8 cellular contexts compared by ENCODE assay signal in the genomic region with DNA sequence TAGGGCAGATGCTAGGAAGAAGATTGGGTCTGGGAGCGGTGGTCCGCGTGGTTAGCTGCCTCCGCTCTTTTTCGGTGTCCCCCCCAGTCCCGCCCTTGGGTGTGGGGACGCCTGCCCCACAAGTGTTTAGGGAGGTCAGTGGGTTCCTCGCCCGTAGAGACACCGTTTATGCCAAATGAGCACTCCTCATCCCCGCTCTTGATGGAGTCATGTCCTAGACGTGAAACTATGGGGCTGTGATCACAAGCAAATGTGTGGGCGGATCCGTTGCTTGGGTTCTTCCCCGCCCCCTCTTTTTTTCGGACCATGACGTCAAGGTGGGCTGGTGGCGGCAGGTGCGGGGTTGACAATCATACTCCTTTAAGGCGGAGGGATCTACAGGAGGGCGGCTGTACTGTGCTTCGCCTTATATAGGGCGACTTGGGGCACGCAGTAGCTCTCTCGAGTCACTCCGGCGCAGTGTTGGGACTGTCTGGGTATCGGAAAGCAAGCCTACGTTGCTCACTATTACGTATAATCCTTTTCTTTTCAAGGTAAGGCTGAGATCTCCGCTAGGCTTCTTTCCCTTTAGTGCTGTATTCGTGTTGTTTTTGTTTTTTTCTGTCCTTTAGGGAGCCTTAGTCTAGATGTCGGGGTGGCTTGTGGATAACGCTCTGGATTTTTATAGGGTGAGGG. TPM values are rescaled to one million over a fixed set of nuclear protein-coding genes. Genes with fewer than 3 reads are reported as not detected.
A peak's percentile ranks its signal among the peaks of the same experiment; 100 is the strongest.
DNase-seq lines count a peak whose midpoint lies in the region; ATAC-seq and TF ChIP-seq lines count a peak whose summit lies in the region.

Gene HSP90AB1, plus strand, starts transcription at position 439 of the 675 bp plus-strand sequence. CDS start 1,529 bp downstream, outside the sequence.

- H3K9me2 ChIP-seq in PC-9 (ENCODE audit: insufficient read depth): no peaks in the 10 kb centered on the region

- ATAC-seq in GM21723 (IDR thresholded peaks at IDR 0.05; ENCODE audit: unreplicated experiment) (peak; percentile 67), esophagus mucosa (peak; percentile 95)
- ATAC-seq in activated T-cell treated with anti-CD3 and anti-CD28 coated beads, Interleukin-2, amount 50 U/mL, for 4 hours: peak; percentile 75 to 77

- peaks cover 52% of the 10 kb centered on the region for H3F3A ChIP-seq in PC-9 (ENCODE audit: insufficient read depth, low read depth)

- H3K27me3 Mint-ChIP-seq in activated T-cell treated with anti-CD3 and anti-CD28 coated beads, Interleukin-2, amount 50 U/mL, for 4 hours (ENCODE audit: low read depth): no peaks in the 10 kb centered on the region

- peak within 1 kb of the TSS; percentile 94 for H3K27ac ChIP-seq in PC-9
- H3K27ac ChIP-seq in muscle layer of duodenum (ENCODE audit: low read length): peak within 1 kb of the TSS; percentile 100

- no peak for TF ChIP-seq CTCF in PC-9 (conservative IDR thresholded peaks at IDR 0.05)

- H2AFZ ChIP-seq in PC-9: peak within 1 kb of the TSS; percentile 93

- DNase-seq in DMS79 (lab: John Stamatoyannopoulos, UW): peak; percentile 96
- DNase-seq in KBM-7: peak; percentile 99
- DNase-seq in PC-9: peak; percentile 94 to 97
- peak; percentile 97 for DNase-seq in activated T-cell treated with anti-CD3 and anti-CD28 coated beads, Interleukin-2, amount 50 U/mL, for 4 hours
- peak; percentile 85 for DNase-seq in stimulated activated CD8-positive, alpha-beta memory T cell treated with anti-CD3 and anti-CD28 coated beads, Interleukin-7, amount 100 ng/mL, for 24 hours (ENCODE audit: low read depth)

- POLR2A ChIA-PET in PC-9 (lab: Charles Lee; ENCODE audit: unreplicated experiment): interaction anchor here (0.5 to 1.2 kb wide), 8 partner anchors 9 to 810 kb away, joined by 3 to 17 read pairs (median 7); partner anchors contain the start of gene GTPBP2

- in situ Hi-C loops in KBM-7 (cut with MboI; ENCODE audit: low pct_unique_long_range_greater_than_20kb, low sequenced_read_pairs): no loop called here

- no peaks in the 10 kb centered on the region for H3K9me3 Mint-ChIP-seq in activated T-cell treated with anti-CD3 and anti-CD28 coated beads, Interleukin-2, amount 50 U/mL, for 4 hours

- H3K4me2 ChIP-seq in PC-9: peak within 1 kb of the TSS; percentile 97

- CTCF ChIA-PET in PC-9 (lab: Charles Lee): interaction anchor here (0.6 to 0.9 kb wide), 3 partner anchors 11 to 677 kb away, joined by 3 to 23 read pairs (median 4); no protein-coding TSS in a partner anchor

- peaks cover 47% of the 10 kb centered on the region for H4K20me1 ChIP-seq in PC-9 (ENCODE audit: insufficient read depth)

- H3K27me3 ChIP-seq in PC-9 (ENCODE audit: insufficient read depth, low read depth) (no peaks in the 10 kb centered on the region), muscle layer of duodenum (ENCODE audit: low read depth, low read length) (no peaks in the 10 kb centered on the region)

- H3K9me3 ChIP-seq in PC-9 (ENCODE audit: insufficient read depth, low read depth) (no peaks in the 10 kb centered on the region), muscle layer of duodenum (ENCODE audit: control insufficient read depth in 1 of 2, low read length in 2 of 2) (no peaks in the 10 kb centered on the region)

- H3K4me1 ChIP-seq in PC-9 (replicated peaks; ENCODE audit: insufficient read depth) (peaks cover 35% of the 10 kb centered on the region), muscle layer of duodenum (ENCODE audit: control insufficient read depth in 1 of 2, insufficient read depth in 2 of 2, low read length in 2 of 2) (peaks cover 4 to 24% of the 10 kb centered on the region in 2 donors)

- H3K4me3 Mint-ChIP-seq in activated T-cell treated with anti-CD3 and anti-CD28 coated beads, Interleukin-2, amount 50 U/mL, for 4 hours: peak within 1 kb of the TSS; percentile 99

- H3K36me3 ChIP-seq in PC-9 (ENCODE audit: low read depth) (peaks cover 42% of the 10 kb centered on the region), muscle layer of duodenum (ENCODE audit: control insufficient read depth in 1 of 2, insufficient read depth in 2 of 2, low read length in 2 of 2) (peaks cover 32 to 39% of the 10 kb centered on the region in 2 donors)

- peak within 1 kb of the TSS; percentile 98 for H3K4me3 ChIP-seq in PC-9
- H3K4me3 ChIP-seq in muscle layer of duodenum (ENCODE audit: low read depth in 1 of 2, low read length in 2 of 2): peak within 1 kb of the TSS; percentile 87 to 100

- BruUV-seq in PC-9 (replicated peaks; lab: Mats Ljungman, UMichigan): no TSS peak

- intact Hi-C loops in PC-9 (cut with micrococcal nuclease; ENCODE audit: unreplicated experiment): loop anchor here (1.0 to 5.0 kb wide), 3 partner anchors 9 to 129 kb away; no protein-coding TSS in a partner anchor

- peaks cover 40% of the 10 kb centered on the region for H3K4me1 Mint-ChIP-seq in activated T-cell treated with anti-CD3 and anti-CD28 coated beads, Interleukin-2, amount 50 U/mL, for 4 hours (ENCODE audit: low read depth)

- peaks cover 44% of the 10 kb centered on the region for H3K36me3 Mint-ChIP-seq in activated T-cell treated with anti-CD3 and anti-CD28 coated beads, Interleukin-2, amount 50 U/mL, for 4 hours (ENCODE audit: insufficient read depth)

- peaks cover 49% of the 10 kb centered on the region for H3K79me2 ChIP-seq in PC-9 (ENCODE audit: low read depth)

RNA-seq across cellular contexts. Expression of gene HSP90AB1, which starts in this region (rescaled TPM):
- total RNA-seq in PC-9 (2021): 895 and 1,136 TPM in 2 replicates
- 1,000 to 10,000 TPM; 3,050 to 3,190 (median 3,088) TPM for total RNA-seq in activated T-cell treated with anti-CD3 and anti-CD28 coated beads, Interleukin-2, amount 50 U/mL, for 4 hours
- total RNA-seq in esophagus mucosa: 412 TPM

Comparison
In these comparisons a context has a peak if more than half of its experiments do, and no peak if none do; other contexts are left out.
1. Peak in every context shown above with its lines: DNase-seq, ATAC-seq, H3K4me3 ChIP-seq and H3K27ac ChIP-seq.